In genomic region chr12:93759512-93760081, GRCh38 we compare ENCODE assay signal across 21 cellular contexts.
DNase-seq lines count a peak whose midpoint lies in the region; ATAC-seq, FAIRE-seq and TF ChIP-seq lines count a peak whose summit lies in the region.
"Had no signal": no experiment of that assay in that cellular context is flagged by ENCODE, and none has a peak within 500 bp of the region (broad histone marks: within the 10 kb centered on the region; RNA-seq: fewer than 3 reads in every experiment).

No MANE protein-coding gene starts in this region.

- H3K27ac ChIP-seq in endothelial cell of umbilical vein (ENCODE audit: insufficient read depth, low read depth, low read length) = no peak overlapping the region
- H3K27ac ChIP-seq in parathyroid adenoma = peak overlapping the region; percentile 15
- H3K27ac ChIP-seq: breast epithelium, C4-2B, coronary artery, SJCRH30 had no signal

- TF ChIP-seq CTCF in NB4 (IDR thresholded peaks at IDR 0.05; ENCODE audit: low read depth, low read length) = no peak
- no peak for TF ChIP-seq CTCF in endothelial cell of umbilical vein (IDR thresholded peaks at IDR 0.05; ENCODE audit: extremely low read depth in 1 of 2, insufficient read depth in 1 of 2, low read depth in 1 of 2, low read length in 2 of 2)
- TF ChIP-seq CTCF in parathyroid adenoma (IDR thresholded peaks at IDR 0.05) = no peak

- TF ChIP-seq POLR2A in NB4 (IDR thresholded peaks at IDR 0.05; ENCODE audit: extremely low read depth, insufficient read length) (no peak), endothelial cell of umbilical vein (IDR thresholded peaks at IDR 0.05; ENCODE audit: low read depth, low read length) (no peak)

- H3K4me1 Mint-ChIP-seq in activated CD4-positive, alpha-beta T cell treated with anti-CD3 and anti-CD28 coated beads, Interleukin-2, amount 10 ng/mL, durations not matched to agents 24 days and 14 days = peaks cover 22% of the 10 kb centered on the region

- H2AFZ ChIP-seq in endothelial cell of umbilical vein (ENCODE audit: low read depth, low read length) = no peak overlapping the region
- H2AFZ ChIP-seq in parathyroid adenoma = peak overlapping the region; percentile 25

- H3K4me3 Mint-ChIP-seq in activated CD4-positive, alpha-beta T cell treated with anti-CD3 and anti-CD28 coated beads, Interleukin-2, amount 10 ng/mL, durations not matched to agents 24 days and 14 days = no peak overlapping the region
- H3K4me3 Mint-ChIP-seq: activated B cell treated with CpG ODN at 0.5 μM for 24 hours; activated T-helper 1 cell treated with anti-CD3 and anti-CD28 coated beads, Interleukin-12 subunit alpha, Interleukin-12 subunit beta, Interleukin-2, Interleukin-4 antibody, amounts not matched to agents 30 ng/mL and 10 ng/mL and 1 ng/mL, durations not matched to agents 14 hours and 24 hours and 36 hours; nephron had no signal

- peaks cover 7% of the 10 kb centered on the region for H3K9me3 Mint-ChIP-seq in activated CD4-positive, alpha-beta T cell treated with anti-CD3 and anti-CD28 coated beads, Interleukin-2, amount 10 ng/mL, durations not matched to agents 24 days and 14 days
- H3K9me3 Mint-ChIP-seq: activated B cell treated with CpG ODN at 0.5 μM for 24 hours had no signal

- H3K27me3 ChIP-seq in endothelial cell of umbilical vein (ENCODE audit: control insufficient read depth in 2 of 2, insufficient read depth in 2 of 2, low read length in 2 of 2) (no peaks in the 10 kb centered on the region), parathyroid adenoma (ENCODE audit: control insufficient read depth, insufficient read depth, low read length) (no peaks in the 10 kb centered on the region)
- H3K27me3 ChIP-seq: breast epithelium, SJCRH30, spleen had no signal

- H3K27ac Mint-ChIP-seq in activated CD4-positive, alpha-beta T cell treated with anti-CD3 and anti-CD28 coated beads, Interleukin-2, amount 10 ng/mL, durations not matched to agents 24 days and 14 days = peak overlapping the region; percentile 39
- H3K27ac Mint-ChIP-seq: activated B cell treated with CpG ODN at 0.5 μM for 24 hours; activated T-helper 1 cell treated with anti-CD3 and anti-CD28 coated beads, Interleukin-12 subunit alpha, Interleukin-12 subunit beta, Interleukin-2, Interleukin-4 antibody, amounts not matched to agents 30 ng/mL and 10 ng/mL and 1 ng/mL, durations not matched to agents 14 hours and 24 hours and 36 hours had no signal

- H3K4me2 ChIP-seq in endothelial cell of umbilical vein (ENCODE audit: insufficient read depth, low read length) (no peak overlapping the region), parathyroid adenoma (ENCODE audit: low read length) (no peak overlapping the region)

- no peaks in the 10 kb centered on the region for H4K20me1 ChIP-seq in endothelial cell of umbilical vein (replicated peaks; ENCODE audit: control insufficient read depth, extremely low read depth, insufficient read depth, low read length)

- H3K9me1 ChIP-seq in endothelial cell of umbilical vein (replicated peaks; ENCODE audit: control insufficient read depth, extremely low read depth, insufficient read depth, low read length) = no peaks in the 10 kb centered on the region

- H3K4me1 ChIP-seq in endothelial cell of umbilical vein (ENCODE audit: control insufficient read depth, extremely low read depth, insufficient read depth, low read length) (no peaks in the 10 kb centered on the region), parathyroid adenoma (peaks cover 15% of the 10 kb centered on the region)
- H3K4me1 ChIP-seq: breast epithelium had no signal

- FAIRE-seq in endothelial cell of umbilical vein (lab: Jason Lieb, UNC) = no peak
- FAIRE-seq: keratinocyte had no signal

- no peak overlapping the region for H3K4me3 ChIP-seq in NB4 (ENCODE audit: low read depth, low read length)
- no peak overlapping the region for H3K4me3 ChIP-seq in endothelial cell of umbilical vein (replicated peaks in 1 of 3; ENCODE audit: insufficient read depth in 1 of 3, low read depth in 1 of 3, low read length in 3 of 3)
- no peak overlapping the region for H3K4me3 ChIP-seq in parathyroid adenoma (ENCODE audit: low read depth, low read length)
- H3K4me3 ChIP-seq: breast epithelium, coronary artery, SJCRH30, spleen had no signal

- intact Hi-C loops in activated CD4-positive, alpha-beta T cell treated with anti-CD3 and anti-CD28 coated beads, Interleukin-2, amount 10 ng/mL, durations not matched to agents 24 days and 14 days (cut with micrococcal nuclease) = no loop called here
- intact Hi-C loops in endothelial cell of umbilical vein (cut with micrococcal nuclease) = no loop called here

- H3K36me3 ChIP-seq in endothelial cell of umbilical vein (ENCODE audit: control insufficient read depth in 2 of 2, extremely low read depth in 1 of 2, insufficient read depth in 2 of 2, low read length in 2 of 2) (no peaks in the 10 kb centered on the region), parathyroid adenoma (ENCODE audit: control insufficient read depth, insufficient read depth, low read length) (no peaks in the 10 kb centered on the region)
- H3K36me3 ChIP-seq: breast epithelium, SJCRH30, spleen had no signal

- DNase-seq in activated CD4-positive, alpha-beta T cell treated with anti-CD3 and anti-CD28 coated beads, Interleukin-2, amount 10 ng/mL, durations not matched to agents 24 days and 14 days = no peak
- no peak for DNase-seq in activated CD4-positive, alpha-beta T cell treated with anti-CD3 and anti-CD28 coated beads, Interleukin-2, amount 50 U/mL, for 48 hours
- DNase-seq in NB4 (ENCODE audit: low read depth) (peak; percentile 34), endothelial cell of umbilical vein (ENCODE audit: low read depth, low spot score) (peak; percentile 43), DMS 273 treated with DMSO at 0.1 percent for 48 hours (lab: John Stamatoyannopoulos, UW) (no peak), OCI-M2 (lab: John Stamatoyannopoulos, UW; ENCODE audit: unreplicated experiment) (no peak)
- DNase-seq: activated B cell treated with CpG ODN at 0.5 μM for 24 hours, NCI-H2081 treated with DMSO at 0.1 percent for 48 hours, NCI-H446 treated with DMSO at 0.1 percent for 48 hours, SJCRH30, spleen, substantia nigra had no signal

- no peak overlapping the region for H3K9ac ChIP-seq in endothelial cell of umbilical vein (replicated peaks; ENCODE audit: extremely low read depth, insufficient read depth, low read length)
- H3K9ac ChIP-seq in parathyroid adenoma = no peak overlapping the region

- no peak for ATAC-seq in HG03025 (IDR thresholded peaks at IDR 0.05; ENCODE audit: low FRiP score, unreplicated experiment)
- ATAC-seq: HCT116 had no signal

- no peaks in the 10 kb centered on the region for H3K27me3 Mint-ChIP-seq in activated CD4-positive, alpha-beta T cell treated with anti-CD3 and anti-CD28 coated beads, Interleukin-2, amount 10 ng/mL, durations not matched to agents 24 days and 14 days
- H3K27me3 Mint-ChIP-seq: activated B cell treated with CpG ODN at 0.5 μM for 24 hours had no signal

- peaks cover 6% of the 10 kb centered on the region for H3K36me3 Mint-ChIP-seq in activated CD4-positive, alpha-beta T cell treated with anti-CD3 and anti-CD28 coated beads, Interleukin-2, amount 10 ng/mL, durations not matched to agents 24 days and 14 days (ENCODE audit: low read depth)

- H3K79me2 ChIP-seq in endothelial cell of umbilical vein (ENCODE audit: control insufficient read depth, insufficient read depth, low read length) (no peaks in the 10 kb centered on the region), parathyroid adenoma (peaks cover 25% of the 10 kb centered on the region)

- no peaks in the 10 kb centered on the region for H3K9me3 ChIP-seq in endothelial cell of umbilical vein (replicated peaks; ENCODE audit: control insufficient read depth, insufficient read depth, low read length)
- H3K9me3 ChIP-seq in parathyroid adenoma (ENCODE audit: control insufficient read depth, low read length) = no peaks in the 10 kb centered on the region
- H3K9me3 ChIP-seq: breast epithelium, SJCRH30 had no signal

- no TSS peak for BruUV-seq in endothelial cell of umbilical vein (replicated peaks; lab: Mats Ljungman, UMichigan)

- POLR2A ChIA-PET in endothelial cell of umbilical vein (lab: Charles Lee) = no interaction called here

- dilution Hi-C loops in endothelial cell of umbilical vein (cut with MboI; ENCODE audit: extremely low pct_ligation_motif_present, low sequenced_read_pairs) = no loop called here

- CTCF ChIA-PET in endothelial cell of umbilical vein (lab: Charles Lee) = interaction anchor here (0.8 to 2.4 kb wide), 6 partner anchors 8 to 342 kb away, joined by 3 to 15 read pairs (median 6); no protein-coding TSS in a partner anchor

TF ChIP-seq in endothelial cell of umbilical vein, 7 proteins besides CTCF, POLR2A, EP300 and RAD21:
- TF ChIP-seq EZH2 (IDR thresholded peaks at IDR 0.05; ENCODE audit: borderline replicate concordance, low read depth, low read length, severe bottlenecking) = no peak
- no peak for TF ChIP-seq JUN (IDR thresholded peaks at IDR 0.05; ENCODE audit: borderline replicate concordance, insufficient read depth, insufficient read length, low read depth)
- no peak for TF ChIP-seq MYC (IDR thresholded peaks at IDR 0.05; ENCODE audit: low read depth, low read length)
- no peak for TF ChIP-seq POLR2AphosphoS5 (IDR thresholded peaks at IDR 0.05; ENCODE audit: insufficient read depth, low read depth, low read length)
- TF ChIP-seq, protein P1, sequence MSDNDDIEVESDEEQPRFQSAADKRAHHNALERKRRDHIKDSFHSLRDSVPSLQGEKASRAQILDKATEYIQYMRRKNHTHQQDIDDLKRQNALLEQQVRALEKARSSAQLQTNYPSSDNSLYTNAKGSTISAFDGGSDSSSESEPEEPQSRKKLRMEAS (IDR thresholded peaks at IDR 0.05; ENCODE audit: insufficient read depth, insufficient read length) = no peak
- no peak for TF ChIP-seq GATA2 (IDR thresholded peaks at IDR 0.05; ENCODE audit: insufficient read depth, insufficient read length, low read depth, low read length)
- TF ChIP-seq FOS (IDR thresholded peaks at IDR 0.05; ENCODE audit: borderline replicate concordance, insufficient read depth, low read length) = no peak

Comparison
In these comparisons a context has a peak if more than half of its experiments do, and no peak if none do; other contexts are left out.
1. DNase-seq: peak in NB4 (single experiment) and endothelial cell of umbilical vein (single experiment); none in activated CD4-positive, alpha-beta T cell treated with anti-CD3 and anti-CD28 coated beads, Interleukin-2, amount 10 ng/mL, durations not matched to agents 24 days and 14 days (single experiment), activated CD4-positive, alpha-beta T cell treated with anti-CD3 and anti-CD28 coated beads, Interleukin-2, amount 50 U/mL, for 48 hours (0 of 2), DMS 273 treated with DMSO at 0.1 percent for 48 hours (single experiment) and OCI-M2 (single experiment).